Comparison of ENCODE assay signal across 22 cellular contexts in the genomic region with DNA sequence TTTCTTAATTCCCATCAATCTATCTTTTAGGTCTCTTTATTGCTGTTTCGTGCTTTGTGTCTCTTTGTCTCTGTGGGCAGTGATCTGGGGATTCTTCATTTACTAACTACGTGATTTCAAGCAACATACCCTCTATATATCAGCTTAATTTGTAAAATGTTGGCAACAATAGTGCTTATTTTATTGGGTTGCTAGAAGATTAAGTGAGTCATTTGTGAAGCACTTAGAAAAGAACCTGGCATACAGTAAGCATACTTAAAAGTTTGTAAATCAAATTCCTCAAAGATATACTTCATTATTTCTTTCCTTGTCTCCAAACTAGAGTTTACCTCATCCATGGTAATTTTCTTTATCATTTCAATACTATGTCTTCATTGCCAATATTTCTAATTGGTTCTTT.
A peak's percentile ranks its signal among the peaks of the same experiment; 100 is the strongest.
DNase-seq lines count a peak whose midpoint lies in the region; TF ChIP-seq lines count a peak whose summit lies in the region.
"Had no signal": no experiment of that assay in that cellular context is flagged by ENCODE, and none has a peak within 500 bp of the region (broad histone marks: within the 10 kb centered on the region; RNA-seq: fewer than 3 reads in every experiment).

No MANE protein-coding gene starts in this region.

- in situ Hi-C loops in mammary epithelial cell (cut with MboI; ENCODE audit: low sequenced_read_pairs in 2 of 2): no loop called here
- in situ Hi-C loops in HAP-1 (cut with MboI; ENCODE audit: low sequenced_read_pairs): no loop called here

- H3K9ac ChIP-seq in mammary epithelial cell (ENCODE audit: insufficient read depth, low read length): no peak overlapping the region
- H3K9ac ChIP-seq: BLaER1 treated with 17β-estradiol and CSF1 and Interleukin-3, amounts not matched to agents 10 nM and 100 nM had no signal

- TF ChIP-seq CTCF in AG04449 (IDR thresholded peaks at IDR 0.05; ENCODE audit: insufficient read depth, low read length, missing control alignments) (no peak), mammary epithelial cell (conservative IDR thresholded peaks at IDR 0.05 in 1 of 2, IDR thresholded peaks at IDR 0.05 in 1 of 2; ENCODE audit: extremely low read depth in 1 of 2, insufficient read depth in 1 of 2, low read depth in 1 of 2, low read length in 2 of 2) (no peak)

- no peaks in the 10 kb centered on the region for H3K9me3 ChIP-seq in mammary epithelial cell (replicated peaks; ENCODE audit: insufficient read depth, low read length)
- no peaks in the 10 kb centered on the region for H3K9me3 ChIP-seq in HAP-1
- H3K9me3 ChIP-seq: A549; BLaER1 treated with 17β-estradiol and CSF1 and Interleukin-3, amounts not matched to agents 10 nM and 100 nM; psoas muscle had no signal

- intact Hi-C loops in mammary epithelial cell (cut with micrococcal nuclease): no loop called here

- no peaks in the 10 kb centered on the region for H3K79me2 ChIP-seq in mammary epithelial cell (ENCODE audit: insufficient read depth, low read length)

- CTCF ChIA-PET in AG04449 (lab: Yijun Ruan, JAX): no interaction called here
- CTCF ChIA-PET in mammary epithelial cell (lab: Charles Lee; ENCODE audit: low non-redundant PET): no interaction called here

- 48% methylated on average over 2 of the region's 2 CpGs for WGBS in mammary epithelial cell (ENCODE audit: low coverage, missing lambda C conversion rate)

- no peaks in the 10 kb centered on the region for H3K36me3 ChIP-seq in mammary epithelial cell (ENCODE audit: insufficient read depth, low read length)
- no peaks in the 10 kb centered on the region for H3K36me3 ChIP-seq in HAP-1 (replicated peaks)
- H3K36me3 ChIP-seq: BLaER1 treated with 17β-estradiol and CSF1 and Interleukin-3, amounts not matched to agents 10 nM and 100 nM had no signal

- no peaks in the 10 kb centered on the region for H3K27me3 ChIP-seq in mammary epithelial cell (ENCODE audit: insufficient read depth, low read length)
- no peaks in the 10 kb centered on the region for H3K27me3 ChIP-seq in HAP-1 (ENCODE audit: low read depth)
- H3K27me3 ChIP-seq: BLaER1 treated with 17β-estradiol and CSF1 and Interleukin-3, amounts not matched to agents 10 nM and 100 nM had no signal

- DNase-seq in AG04449 (ENCODE audit: low read depth, low spot score): peak; percentile 14
- peak; percentile 62 for DNase-seq in NCI-H226
- DNase-seq in mammary epithelial cell: peak; percentile 0
- peak; percentile 17 for DNase-seq in fibroblast of the conjunctiva (ENCODE audit: low read depth)
- no peak for DNase-seq in AG08395 (ENCODE audit: low spot score)
- no peak for DNase-seq in activated CD4-positive, alpha-beta T cell treated with anti-CD3 and anti-CD28 coated beads, Interleukin-2, amount 50 U/mL, for 1 hour
- DNase-seq in effector CD4-positive, alpha-beta T cell: no peak
- no peak for DNase-seq in HAP-1 (ENCODE audit: low spot score in 2 of 2)
- DNase-seq: activated CD4-positive, alpha-beta T cell treated with anti-CD3 and anti-CD28 coated beads, Interleukin-2, amount 50 U/mL, for 4 hours; activated naive CD4-positive, alpha-beta T cell treated with anti-CD3 and anti-CD28 coated beads, Interleukin-2, amount 10 ng/mL, durations not matched to agents 7 days and 5 days; aorta; DND-41; effector memory CD4-positive, alpha-beta T cell; NCI-H2029 treated with DMSO at 0.1 percent for 48 hours; NCI-H345; NCI-H82; psoas muscle; trophoblast cell had no signal

- no TSS peak for BruUV-seq in mammary epithelial cell (replicated peaks; lab: Mats Ljungman, UMichigan)

- no peak overlapping the region for H3K4me3 ChIP-seq in AG04449 (ENCODE audit: low read depth, low read length)
- H3K4me3 ChIP-seq in mammary epithelial cell (replicated peaks in 1 of 3; ENCODE audit: insufficient read depth in 1 of 3, low read depth in 2 of 3, low read length in 3 of 3): no peak overlapping the region
- no peak overlapping the region for H3K4me3 ChIP-seq in HAP-1
- H3K4me3 ChIP-seq: A549; BLaER1 treated with 17β-estradiol and CSF1 and Interleukin-3, amounts not matched to agents 10 nM and 100 nM; psoas muscle; skin epidermis had no signal

- POLR2A ChIA-PET in AG04449 (lab: Yijun Ruan, JAX): no interaction called here

- no peak overlapping the region for H2AFZ ChIP-seq in mammary epithelial cell (ENCODE audit: low read depth, low read length)

- dilution Hi-C loops in mammary epithelial cell (cut with HindIII; ENCODE audit: low sequenced_read_pairs): no loop called here

- no peaks in the 10 kb centered on the region for H3K4me1 ChIP-seq in mammary epithelial cell (ENCODE audit: insufficient read depth, low read length)
- H3K4me1 ChIP-seq in HAP-1: no peaks in the 10 kb centered on the region
- H3K4me1 ChIP-seq: A549; BLaER1 treated with 17β-estradiol and CSF1 and Interleukin-3, amounts not matched to agents 10 nM and 100 nM; psoas muscle had no signal

- H4K20me1 ChIP-seq in mammary epithelial cell (ENCODE audit: insufficient read depth, low read length): no peaks in the 10 kb centered on the region
- H4K20me1 ChIP-seq: BLaER1 treated with 17β-estradiol and CSF1 and Interleukin-3, amounts not matched to agents 10 nM and 100 nM had no signal

- no peak overlapping the region for H3K4me2 ChIP-seq in mammary epithelial cell (ENCODE audit: insufficient read depth, low read depth, low read length)
- H3K4me2 ChIP-seq: A549; BLaER1 treated with 17β-estradiol and CSF1 and Interleukin-3, amounts not matched to agents 10 nM and 100 nM had no signal

- no peak overlapping the region for H3K27ac ChIP-seq in mammary epithelial cell (ENCODE audit: insufficient read depth, low read depth, low read length)
- H3K27ac ChIP-seq: A549; BLaER1 treated with 17β-estradiol and CSF1 and Interleukin-3, amounts not matched to agents 10 nM and 100 nM; HL-60; psoas muscle; skin epidermis had no signal

Comparison
In these comparisons a context has a peak if more than half of its experiments do, and no peak if none do; other contexts are left out.
1. DNase-seq: peak in AG04449 (single experiment), NCI-H226 (single experiment), mammary epithelial cell (single experiment) and fibroblast of the conjunctiva (single experiment); none in AG08395 (single experiment), activated CD4-positive, alpha-beta T cell treated with anti-CD3 and anti-CD28 coated beads, Interleukin-2, amount 50 U/mL, for 1 hour (single experiment), effector CD4-positive, alpha-beta T cell (single experiment) and HAP-1 (0 of 2).